Comparison of ENCODE assay signal across 17 cellular contexts in the genomic region with DNA sequence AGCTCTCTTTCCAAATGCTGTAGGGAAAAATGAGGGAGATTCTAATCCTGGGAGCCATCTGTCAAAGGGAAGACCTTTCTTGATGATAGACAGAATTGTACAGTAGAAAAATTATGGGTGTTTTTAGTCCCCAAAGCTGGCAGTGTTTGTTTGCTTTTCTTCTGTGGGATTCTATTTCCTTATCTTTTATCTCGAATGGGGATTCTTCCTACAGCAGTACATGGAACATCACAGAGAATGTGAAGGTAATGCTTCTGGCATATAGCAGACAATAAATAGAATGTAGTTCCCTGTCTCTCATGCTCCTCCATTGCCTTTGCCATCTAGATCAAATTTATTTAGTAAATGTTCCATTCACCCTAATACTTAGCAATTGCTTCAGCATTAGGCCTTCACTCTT.
DNase-seq lines count a peak whose midpoint lies in the region; ATAC-seq and TF ChIP-seq lines count a peak whose summit lies in the region.
"Had no signal": no experiment of that assay in that cellular context is flagged by ENCODE, and none has a peak within 500 bp of the region (broad histone marks: within the 10 kb centered on the region; RNA-seq: fewer than 3 reads in every experiment).

No MANE protein-coding gene starts in this region.

- peak; percentile 34 for DNase-seq in SK-N-SH
- DNase-seq in thoracic aorta (ENCODE audit: low spot score) = no peak
- no peak for DNase-seq in HuH-7 (ENCODE audit: low spot score)
- no peak for DNase-seq in stimulated activated naive CD8-positive, alpha-beta T cell treated with anti-CD3 and anti-CD28 coated beads, Interleukin-15, amount 100 ng/mL, for 72 hours
- DNase-seq in NCI-H748 (lab: John Stamatoyannopoulos, UW; ENCODE audit: unreplicated experiment) = no peak
- DNase-seq in DMS153 (lab: John Stamatoyannopoulos, UW) = no peak
- DNase-seq: AML-193; Caco-2; CD4-positive, alpha-beta T cell; DMS79; GF-D8; H9; IMR-90 had no signal

- H3K27me3 Mint-ChIP-seq in brain = no peaks in the 10 kb centered on the region
- H3K27me3 Mint-ChIP-seq in stimulated activated naive CD8-positive, alpha-beta T cell treated with anti-CD3 and anti-CD28 coated beads, Interleukin-15, amount 100 ng/mL, for 72 hours = no peaks in the 10 kb centered on the region
- H3K27me3 Mint-ChIP-seq: CD4-positive, alpha-beta T cell had no signal

- 44% methylated on average over 1 of the region's 1 CpG for WGBS in SK-N-SH (ENCODE audit: low lambda C conversion rate)

- H3K27me3 ChIP-seq in SK-N-SH (ENCODE audit: insufficient read depth) (no peaks in the 10 kb centered on the region), thoracic aorta (replicated peaks; ENCODE audit: insufficient read depth) (no peaks in the 10 kb centered on the region)

- H3K4me3 ChIP-seq in SK-N-SH (ENCODE audit: low read depth in 2 of 2, low read length in 1 of 2) = no peak overlapping the region
- H3K4me3 ChIP-seq in thoracic aorta = no peak overlapping the region
- H3K4me3 ChIP-seq: K562 had no signal

- no peak for TF ChIP-seq EP300 in SK-N-SH (IDR thresholded peaks at IDR 0.05; ENCODE audit: borderline replicate concordance in 1 of 2, low read depth in 1 of 2, low read length in 1 of 2)

- H2AFZ ChIP-seq in SK-N-SH (ENCODE audit: low read depth) = no peak overlapping the region; the same call in 1 of the 2 replicates

- H3F3A ChIP-seq in SK-N-SH (replicated peaks; ENCODE audit: insufficient read depth) = peaks cover 2% of the 10 kb centered on the region

- CTCF ChIA-PET in SK-N-SH (lab: Yijun Ruan, JAX) = interaction anchor here (0.7 to 5.6 kb wide), 12 partner anchors 10 to 879 kb away, joined by 3 to 43 read pairs (median 5); no protein-coding TSS in a partner anchor

- no peaks in the 10 kb centered on the region for H4K20me1 ChIP-seq in SK-N-SH (ENCODE audit: insufficient read depth)

- H3K36me3 Mint-ChIP-seq in brain = no peaks in the 10 kb centered on the region

- H3K4me1 ChIP-seq in SK-N-SH (ENCODE audit: control insufficient read depth in 1 of 2, insufficient read depth in 2 of 2, low read depth in 1 of 2, low read length in 1 of 2) = peaks cover 17 to 28% of the 10 kb centered on the region in 2 experiments
- H3K4me1 ChIP-seq in thoracic aorta (ENCODE audit: control insufficient read depth in 1 of 2, low read depth in 2 of 2) = peaks cover 34 to 80% of the 10 kb centered on the region in 2 donors
- H3K4me1 ChIP-seq: Caco-2 had no signal

- POLR2A ChIA-PET in SK-N-SH (lab: Yijun Ruan, JAX) = no interaction called here

- H3K9me3 ChIP-seq in SK-N-SH = no peaks in the 10 kb centered on the region
- H3K9me3 ChIP-seq in thoracic aorta = no peaks in the 10 kb centered on the region
- H3K9me3 ChIP-seq: Caco-2 had no signal

- peak overlapping the region in 3 of 5 experiments; percentile 27 to 57 (median 42) for H3K27ac Mint-ChIP-seq in brain
- no peak overlapping the region for H3K27ac Mint-ChIP-seq in stimulated activated naive CD8-positive, alpha-beta T cell treated with anti-CD3 and anti-CD28 coated beads, Interleukin-15, amount 100 ng/mL, for 72 hours
- H3K27ac Mint-ChIP-seq: CD4-positive, alpha-beta T cell; H9 had no signal

- H3K9ac ChIP-seq in SK-N-SH = no peak overlapping the region

- ATAC-seq in thoracic aorta (ENCODE audit: insufficient number of reproducible peaks, low FRiP score, low read depth) = no peak
- ATAC-seq in stimulated activated naive CD8-positive, alpha-beta T cell treated with anti-CD3 and anti-CD28 coated beads, Interleukin-15, amount 100 ng/mL, for 72 hours = no peak
- ATAC-seq: K562 had no signal

- H3K27ac ChIP-seq in SK-N-SH (ENCODE audit: low read depth in 2 of 2, low read length in 1 of 2) (peak overlapping the region in 1 of 2 experiments; percentile 83; a peak in 2 of 4 replicates), thoracic aorta (peak overlapping the region; percentile 64 to 83)
- H3K27ac ChIP-seq: C4-2B, HL-60 had no signal

- H3K4me2 ChIP-seq in SK-N-SH = no peak overlapping the region

- TF ChIP-seq RAD21 in SK-N-SH (IDR thresholded peaks at IDR 0.05; ENCODE audit: low read length) = peak; percentile 13

- H3K9me2 ChIP-seq in SK-N-SH = no peaks in the 10 kb centered on the region

- H3K4me3 Mint-ChIP-seq in brain = no peak overlapping the region
- no peak overlapping the region for H3K4me3 Mint-ChIP-seq in stimulated activated naive CD8-positive, alpha-beta T cell treated with anti-CD3 and anti-CD28 coated beads, Interleukin-15, amount 100 ng/mL, for 72 hours
- H3K4me3 Mint-ChIP-seq: CD4-positive, alpha-beta T cell; H9 had no signal

- H3K4me1 Mint-ChIP-seq in brain = peaks cover 34% of the 10 kb centered on the region
- H3K4me1 Mint-ChIP-seq in stimulated activated naive CD8-positive, alpha-beta T cell treated with anti-CD3 and anti-CD28 coated beads, Interleukin-15, amount 100 ng/mL, for 72 hours = peaks cover 10% of the 10 kb centered on the region

- H3K9me3 Mint-ChIP-seq in brain = no peaks in the 10 kb centered on the region
- H3K9me3 Mint-ChIP-seq in stimulated activated naive CD8-positive, alpha-beta T cell treated with anti-CD3 and anti-CD28 coated beads, Interleukin-15, amount 100 ng/mL, for 72 hours = no peaks in the 10 kb centered on the region
- H3K9me3 Mint-ChIP-seq: CD4-positive, alpha-beta T cell; H9 had no signal

- no peaks in the 10 kb centered on the region for H3K36me3 ChIP-seq in SK-N-SH (replicated peaks in 1 of 2; ENCODE audit: control insufficient read depth in 1 of 2, insufficient read depth in 2 of 2, low read length in 1 of 2)
- no peaks in the 10 kb centered on the region for H3K36me3 ChIP-seq in thoracic aorta

- no peak for TF ChIP-seq CTCF in SK-N-SH (IDR thresholded peaks at IDR 0.05)
- no peak for TF ChIP-seq CTCF in brain (conservative IDR thresholded peaks at IDR 0.05)
- TF ChIP-seq CTCF in thoracic aorta (IDR thresholded peaks at IDR 0.05) = no peak

- H3K79me2 ChIP-seq in SK-N-SH (ENCODE audit: insufficient read depth) = no peaks in the 10 kb centered on the region

TF ChIP-seq in SK-N-SH, 30 proteins besides CTCF, POLR2A, EP300 and RAD21:
- TF ChIP-seq GATA2 (CRISPR knock-in tag; IDR thresholded peaks at IDR 0.05) = peak; percentile 61
- no peak for TF ChIP-seq RFX5 (IDR thresholded peaks at IDR 0.05; ENCODE audit: low read length)

Comparison
In these comparisons a context has a peak if more than half of its experiments do, and no peak if none do; other contexts are left out.
1. H3K27ac Mint-ChIP-seq: peak in brain (3 of 5); none in stimulated activated naive CD8-positive, alpha-beta T cell treated with anti-CD3 and anti-CD28 coated beads, Interleukin-15, amount 100 ng/mL, for 72 hours (0 of 2).